1 cellular context compared by ENCODE assay signal in genomic region chr4:75673027-75673958, GRCh38.
A peak's percentile ranks its signal among the peaks of the same experiment; 100 is the strongest.
TF ChIP-seq lines count a peak whose summit lies in the region.

TSS of gene G3BP2 (minus strand) at chr4:75673411. CDS start at chr4:75662025, 11,386 bp downstream.

TF ChIP-seq in HEK293, 187 proteins besides CTCF, POLR2A, EP300 and RAD21 (continued from another document and continues in another):
- peak; percentile 18; the same call in 1 of the 2 replicates for TF ChIP-seq KLF1 (tag by site-specific recombination; IDR thresholded peaks at IDR 0.05)
- TF ChIP-seq MZF1 (tag by site-specific recombination; IDR thresholded peaks at IDR 0.05; ENCODE audit: borderline replicate concordance) = no peak
- no peak; the same call in 1 of the 2 replicates for TF ChIP-seq ZNF580 (tag by site-specific recombination; IDR thresholded peaks at IDR 0.05)
- peak; percentile 41; the same call in 1 of the 2 replicates for TF ChIP-seq PBX3 (CRISPR knock-in tag; IDR thresholded peaks at IDR 0.05)
- TF ChIP-seq ZNF202 (tag by site-specific recombination; IDR thresholded peaks at IDR 0.05; ENCODE audit: borderline replicate concordance) = no peak
- no peak for TF ChIP-seq ZNF138 (tag by site-specific recombination; IDR thresholded peaks at IDR 0.05; ENCODE audit: borderline replicate concordance)
- no peak for TF ChIP-seq HOXC10 (CRISPR knock-in tag; IDR thresholded peaks at IDR 0.05)
- no peak for TF ChIP-seq ZNF692 (tag by site-specific recombination; IDR thresholded peaks at IDR 0.05)
- TF ChIP-seq HIC1 (tag by site-specific recombination; IDR thresholded peaks at IDR 0.05) = no peak
- 0 out of 2 replicates have a peak, but pooled peaks have one; percentile 26 for TF ChIP-seq KLF8 (tag by site-specific recombination; IDR thresholded peaks at IDR 0.05)
- TF ChIP-seq ZNF521 (tag by site-specific recombination; IDR thresholded peaks at IDR 0.05) = no peak
- TF ChIP-seq ZNF16 (tag by site-specific recombination; IDR thresholded peaks at IDR 0.05; ENCODE audit: low read depth) = no peak
- TF ChIP-seq ZNF610 (tag by site-specific recombination; IDR thresholded peaks at IDR 0.05; ENCODE audit: borderline replicate concordance) = 0 out of 2 replicates have a peak, but pooled peaks have one; percentile 6
- TF ChIP-seq ZNF391 (tag by site-specific recombination; IDR thresholded peaks at IDR 0.05; ENCODE audit: borderline replicate concordance, low read depth) = no peak
- TF ChIP-seq ZNF426 (tag by site-specific recombination; IDR thresholded peaks at IDR 0.05) = no peak
- peak; percentile 27 for TF ChIP-seq ZNF366 (tag by site-specific recombination; conservative IDR thresholded peaks at IDR 0.05)
- no peak for TF ChIP-seq ZNF624 (tag by site-specific recombination; IDR thresholded peaks at IDR 0.05)
- TF ChIP-seq ZNF398 (tag by site-specific recombination; IDR thresholded peaks at IDR 0.05) = peak; percentile 15; the same call in 1 of the 2 replicates
- no peak for TF ChIP-seq ZNF514 (tag by site-specific recombination; IDR thresholded peaks at IDR 0.05)
- no peak for TF ChIP-seq ZNF830 (tag by site-specific recombination; IDR thresholded peaks at IDR 0.05; ENCODE audit: low read depth)
- TF ChIP-seq ZSCAN5A (tag by site-specific recombination; IDR thresholded peaks at IDR 0.05) = no peak
- TF ChIP-seq ELK4 (IDR thresholded peaks at IDR 0.05; ENCODE audit: borderline replicate concordance, low read depth, low read length) = no peak
- TF ChIP-seq ZBTB49 (tag by site-specific recombination; IDR thresholded peaks at IDR 0.05; ENCODE audit: low read depth) = no peak
- TF ChIP-seq ZNF26 (tag by site-specific recombination; IDR thresholded peaks at IDR 0.05) = no peak
- TF ChIP-seq ZNF704 (tag by site-specific recombination; IDR thresholded peaks at IDR 0.05) = no peak
- TF ChIP-seq ZNF621 (tag by site-specific recombination; IDR thresholded peaks at IDR 0.05) = no peak
- TF ChIP-seq TCF7L2 (IDR thresholded peaks at IDR 0.05; ENCODE audit: borderline replicate concordance, low read depth, low read length) = no peak
- no peak for TF ChIP-seq ZBTB1 (tag by site-specific recombination; IDR thresholded peaks at IDR 0.05)
- TF ChIP-seq ZNF777 (tag by site-specific recombination; IDR thresholded peaks at IDR 0.05; ENCODE audit: borderline replicate concordance) = no peak
- no peak; the same call in 1 of the 2 replicates for TF ChIP-seq GLIS2 (tag by site-specific recombination; IDR thresholded peaks at IDR 0.05)
- TF ChIP-seq ZBTB7A (tag by site-specific recombination; IDR thresholded peaks at IDR 0.05; ENCODE audit: low read depth) = 0 out of 2 replicates have a peak, but pooled peaks have one; percentile 38
- no peak for TF ChIP-seq REST (tag by site-specific recombination; IDR thresholded peaks at IDR 0.05)
